ENCODE assay signal across 8 cellular contexts in genomic region chr1:153633161-153633746, GRCh38. TPM values are rescaled to one million over a fixed set of nuclear protein-coding genes. Genes with fewer than 3 reads are reported as not detected.
DNase-seq lines count a peak whose midpoint lies in the region; ATAC-seq and TF ChIP-seq lines count a peak whose summit lies in the region.

No MANE protein-coding gene starts in this region.

- DNase-seq in activated T-cell treated with anti-CD3 and anti-CD28 coated beads, Interleukin-2, amount 50 U/mL, for 24 hours: no peak
- DNase-seq in activated T-cell treated with anti-CD3 and anti-CD28 coated beads for 4 hours: no peak
- DNase-seq in activated CD8-positive, alpha-beta T cell treated with anti-CD3 and anti-CD28 coated beads, Interleukin-2, amount 10 ng/mL, durations not matched to agents 7 days and 5 days: no peak
- peak; percentile 50 for DNase-seq in stomach
- no peak for DNase-seq in SHP77 treated with DMSO at 0.1 percent for 48 hours (lab: John Stamatoyannopoulos, UW)
- DNase-seq in hepatic stellate cell (ENCODE audit: low spot score): no peak

- no peaks in the 10 kb centered on the region for H3K27me3 ChIP-seq in stomach

- peaks cover 37 to 63% (median 45%) of the 10 kb centered on the region in 4 donors for H3K4me1 ChIP-seq in stomach

- peak overlapping the region; percentile 100 for H3K27ac Mint-ChIP-seq in activated T-cell treated with anti-CD3 and anti-CD28 coated beads, Interleukin-2, amount 50 U/mL, for 24 hours
- H3K27ac Mint-ChIP-seq in activated CD8-positive, alpha-beta T cell treated with anti-CD3 and anti-CD28 coated beads, Interleukin-2, amount 10 ng/mL, durations not matched to agents 7 days and 5 days: peak overlapping the region; percentile 100

- no peaks in the 10 kb centered on the region for H3K9me3 ChIP-seq in stomach

- H3K36me3 Mint-ChIP-seq in activated T-cell treated with anti-CD3 and anti-CD28 coated beads, Interleukin-2, amount 50 U/mL, for 24 hours (ENCODE audit: low read depth): peaks cover 44% of the 10 kb centered on the region
- H3K36me3 Mint-ChIP-seq in activated CD8-positive, alpha-beta T cell treated with anti-CD3 and anti-CD28 coated beads, Interleukin-2, amount 10 ng/mL, durations not matched to agents 7 days and 5 days (ENCODE audit: low read depth): peaks cover 41% of the 10 kb centered on the region

- ATAC-seq in activated CD8-positive, alpha-beta T cell treated with anti-CD3 and anti-CD28 coated beads, Interleukin-2, amount 10 ng/mL, durations not matched to agents 7 days and 5 days: no peak
- ATAC-seq in HG03439 (IDR thresholded peaks at IDR 0.05; ENCODE audit: unreplicated experiment): no peak

- H3K4me3 ChIP-seq in iPS-11a (ENCODE audit: low read depth, low read length): peak overlapping the region; percentile 100
- peak overlapping the region; percentile 63 to 92 (median 76) for H3K4me3 ChIP-seq in stomach

- CTCF ChIA-PET in activated CD8-positive, alpha-beta T cell treated with anti-CD3 and anti-CD28 coated beads, Interleukin-2, amount 10 ng/mL, durations not matched to agents 7 days and 5 days (lab: Charles Lee): interaction anchor here (1.1 to 2.2 kb wide), 9 partner anchors 10 to 353 kb away, joined by 3 to 20 read pairs (median 9); partner anchors contain the start of genes DENND4B, ILF2 and RAB13

- no peaks in the 10 kb centered on the region for H3K9me3 Mint-ChIP-seq in activated T-cell treated with anti-CD3 and anti-CD28 coated beads, Interleukin-2, amount 50 U/mL, for 24 hours
- no peaks in the 10 kb centered on the region for H3K9me3 Mint-ChIP-seq in activated CD8-positive, alpha-beta T cell treated with anti-CD3 and anti-CD28 coated beads, Interleukin-2, amount 10 ng/mL, durations not matched to agents 7 days and 5 days (ENCODE audit: insufficient read depth)

- no peak for TF ChIP-seq EP300 in stomach (IDR thresholded peaks at IDR 0.05)

- no peak for TF ChIP-seq POLR2A in stomach (IDR thresholded peaks at IDR 0.05)

- intact Hi-C loops in stomach (cut with DNase I; ENCODE audit: low total_unique reads): no loop called here

- H3K27ac ChIP-seq in stomach: peak overlapping the region; percentile 67 to 100 (median 99)

- peaks cover 50% of the 10 kb centered on the region for H3K4me1 Mint-ChIP-seq in activated T-cell treated with anti-CD3 and anti-CD28 coated beads, Interleukin-2, amount 50 U/mL, for 24 hours (ENCODE audit: low read depth)
- H3K4me1 Mint-ChIP-seq in activated CD8-positive, alpha-beta T cell treated with anti-CD3 and anti-CD28 coated beads, Interleukin-2, amount 10 ng/mL, durations not matched to agents 7 days and 5 days (ENCODE audit: low read depth): peaks cover 39% of the 10 kb centered on the region

- TF ChIP-seq CTCF in stomach (IDR thresholded peaks at IDR 0.05): no peak

- H3K4me3 Mint-ChIP-seq in activated T-cell treated with anti-CD3 and anti-CD28 coated beads, Interleukin-2, amount 50 U/mL, for 24 hours: peak overlapping the region; percentile 98
- H3K4me3 Mint-ChIP-seq in activated CD8-positive, alpha-beta T cell treated with anti-CD3 and anti-CD28 coated beads, Interleukin-2, amount 10 ng/mL, durations not matched to agents 7 days and 5 days: peak overlapping the region; percentile 99

- H3K27me3 Mint-ChIP-seq in activated T-cell treated with anti-CD3 and anti-CD28 coated beads, Interleukin-2, amount 50 U/mL, for 24 hours: no peaks in the 10 kb centered on the region
- no peaks in the 10 kb centered on the region for H3K27me3 Mint-ChIP-seq in activated CD8-positive, alpha-beta T cell treated with anti-CD3 and anti-CD28 coated beads, Interleukin-2, amount 10 ng/mL, durations not matched to agents 7 days and 5 days (ENCODE audit: low read depth)

- H3K36me3 ChIP-seq in stomach: peaks cover 18 to 28% (median 27%) of the 10 kb centered on the region in 4 donors

- WGBS in stomach, 5 donors: 31 to 46% (median 44%) methylated on average over 16 to 18 of the region's 18 CpGs

- POLR2A ChIA-PET in activated CD8-positive, alpha-beta T cell treated with anti-CD3 and anti-CD28 coated beads, Interleukin-2, amount 10 ng/mL, durations not matched to agents 7 days and 5 days (lab: Charles Lee): interaction anchor here (0.6 to 3.8 kb wide), 30 partner anchors 10 to 357 kb away, joined by 3 to 33 read pairs (median 6); partner anchors contain the start of genes ILF2, INTS3, RPS27 and S100A14

RNA-seq across cellular contexts. Expression of gene CHTOP, which starts 0.6 kb away (rescaled TPM):
- total RNA-seq in activated CD8-positive, alpha-beta T cell treated with anti-CD3 and anti-CD28 coated beads, Interleukin-2, amount 10 ng/mL, durations not matched to agents 7 days and 5 days: 10 to 100 TPM; 81.9 to 82.0 TPM
- total RNA-seq in stomach: 100 to 1,000 TPM in 1 of 5 donors, 10 to 100 TPM in 4; 21.7 to 111 (median 74.3) TPM
- polyA plus RNA-seq in stomach: 10 to 100 TPM; 41.3 to 53.2 (median 46.0) TPM

RNA-seq across cellular contexts. Expression of gene S100A1, which starts 5.0 kb away (rescaled TPM):
- not detected for total RNA-seq in activated CD8-positive, alpha-beta T cell treated with anti-CD3 and anti-CD28 coated beads, Interleukin-2, amount 10 ng/mL, durations not matched to agents 7 days and 5 days
- total RNA-seq in stomach: not detected
- polyA plus RNA-seq in stomach: 10 to 100 TPM in 2 of 3 donors, 1 to 10 TPM in 1; 5.7 to 64.8 (median 45.5) TPM

RNA-seq across cellular contexts. Expression of gene S100A13, which starts 5.9 kb away (rescaled TPM):
- 1 to 10 TPM; 6.2 to 7.0 TPM for total RNA-seq in activated CD8-positive, alpha-beta T cell treated with anti-CD3 and anti-CD28 coated beads, Interleukin-2, amount 10 ng/mL, durations not matched to agents 7 days and 5 days
- total RNA-seq in stomach: 10 to 100 TPM; 18.7 to 54.6 (median 23.5) TPM
- polyA plus RNA-seq in stomach: 100 to 1,000 TPM; 140 to 271 (median 207) TPM

RNA-seq across cellular contexts. Expression of gene S100A14, which starts 17.1 kb away (rescaled TPM):
- not detected for total RNA-seq in activated CD8-positive, alpha-beta T cell treated with anti-CD3 and anti-CD28 coated beads, Interleukin-2, amount 10 ng/mL, durations not matched to agents 7 days and 5 days
- 100 to 1,000 TPM in 1 of 5 donors, 10 to 100 TPM in 3, 1 to 10 TPM in 1; 8.8 to 488 (median 29.0) TPM for total RNA-seq in stomach
- 100 to 1,000 TPM in 2 of 3 donors, 10 to 100 TPM in 1; 70.2 to 751 (median 244) TPM for polyA plus RNA-seq in stomach

RNA-seq across cellular contexts. Expression of gene S100A16, which starts 20.3 kb away (rescaled TPM):
- total RNA-seq in activated CD8-positive, alpha-beta T cell treated with anti-CD3 and anti-CD28 coated beads, Interleukin-2, amount 10 ng/mL, durations not matched to agents 7 days and 5 days: not detected
- 100 to 1,000 TPM in 1 of 5 donors, 10 to 100 TPM in 2, 1 to 10 TPM in 2; 8.9 to 192 (median 47.9) TPM for total RNA-seq in stomach
- 100 to 1,000 TPM; 145 to 361 (median 188) TPM for polyA plus RNA-seq in stomach
